Comparison of ENCODE assay signal across 1 cellular context in genomic region chr4:54064317-54065275, GRCh38.
TF ChIP-seq lines count a peak whose summit lies in the region.

Gene CHIC2, minus strand, starts transcription at chr4:54064605. Its CDS starts 305 bp downstream, at chr4:54064300.

TF ChIP-seq in HCT116, 20 proteins besides CTCF, POLR2A, EP300 and RAD21 (continued from another document):
- peak; percentile 49 for TF ChIP-seq YY1 (IDR thresholded peaks at IDR 0.05; ENCODE audit: extremely low read depth, insufficient replicate concordance, low read depth, low read length)
- TF ChIP-seq SRF (IDR thresholded peaks at IDR 0.05; ENCODE audit: low read depth) = no peak
